In genomic region chr3:23835807-23836206, GRCh38 we compare ENCODE assay signal across 21 cellular contexts.
"Had no signal": no experiment of that assay in that cellular context is flagged by ENCODE, and none has a peak within 500 bp of the region (broad histone marks: within the 10 kb centered on the region; RNA-seq: fewer than 3 reads in every experiment).

No MANE protein-coding gene starts in this region.

- H3K9me3 Mint-ChIP-seq: activated naive CD4-positive, alpha-beta T cell treated with anti-CD3 and anti-CD28 coated beads for 36 hours; activated naive CD8-positive, alpha-beta T cell treated with anti-CD3 and anti-CD28 coated beads for 36 hours; brain; natural killer cell treated with Interleukin-12 subunit alpha and Interleukin-12 subunit beta and Interleukin-15 and Interleukin-18, amount 100 ng/mL, for 72 hours had no signal

- ATAC-seq: natural killer cell treated with Interleukin-12 subunit alpha and Interleukin-12 subunit beta and Interleukin-15 and Interleukin-18, amount 100 ng/mL, for 72 hours had no signal

- H3K27me3 Mint-ChIP-seq: activated naive CD8-positive, alpha-beta T cell treated with anti-CD3 and anti-CD28 coated beads for 36 hours; brain; natural killer cell treated with Interleukin-12 subunit alpha and Interleukin-12 subunit beta and Interleukin-15 and Interleukin-18, amount 100 ng/mL, for 72 hours; progenitor cell of endocrine pancreas had no signal

- H3K4me3 ChIP-seq: ascending aorta, cardiac muscle cell, coronary artery, esophagus squamous epithelium, left ventricle myocardium inferior, lung, right lobe of liver, tibial nerve had no signal

- H3K36me3 ChIP-seq: ascending aorta, cardiac muscle cell, esophagus squamous epithelium, left ventricle myocardium inferior, right lobe of liver, tibial nerve had no signal

- H3K4me3 Mint-ChIP-seq: activated naive CD4-positive, alpha-beta T cell treated with anti-CD3 and anti-CD28 coated beads for 36 hours; activated naive CD8-positive, alpha-beta T cell treated with anti-CD3 and anti-CD28 coated beads for 36 hours; brain; natural killer cell treated with Interleukin-12 subunit alpha and Interleukin-12 subunit beta and Interleukin-15 and Interleukin-18, amount 100 ng/mL, for 72 hours had no signal

- H3K4me1 ChIP-seq: right lobe of liver had no signal

- H3K27ac ChIP-seq: ascending aorta, cardiac muscle cell, coronary artery, esophagus squamous epithelium, right lobe of liver, tibial nerve had no signal

- H3K27ac Mint-ChIP-seq: activated naive CD4-positive, alpha-beta T cell treated with anti-CD3 and anti-CD28 coated beads for 36 hours; activated naive CD8-positive, alpha-beta T cell treated with anti-CD3 and anti-CD28 coated beads for 36 hours had no signal

- H3K36me3 Mint-ChIP-seq: natural killer cell treated with Interleukin-12 subunit alpha and Interleukin-12 subunit beta and Interleukin-15 and Interleukin-18, amount 100 ng/mL, for 72 hours had no signal

- H3K27me3 ChIP-seq: ascending aorta, cardiac muscle cell, esophagus squamous epithelium, right lobe of liver, tibial nerve had no signal

- H3K9me3 ChIP-seq: ascending aorta, esophagus squamous epithelium, left ventricle myocardium inferior, right lobe of liver, tibial nerve had no signal

- DNase-seq: activated CD4-positive, alpha-beta T cell treated with anti-CD3 and anti-CD28 coated beads for 48 hours; activated CD4-positive, alpha-beta T cell treated with anti-CD3 and anti-CD28 coated beads, Interleukin-2, amount 50 U/mL, for 48 hours; activated CD8-positive, alpha-beta memory T cell treated with anti-CD3 and anti-CD28 coated beads for 24 hours; activated effector memory CD4-positive, alpha-beta T cell treated with Interleukin-2 at 50 U/mL for 16 hours; activated naive CD4-positive, alpha-beta T cell treated with anti-CD3 and anti-CD28 coated beads for 36 hours; activated naive CD8-positive, alpha-beta T cell treated with anti-CD3 and anti-CD28 coated beads for 36 hours; esophagus squamous epithelium; islet precursor cell; left ventricle myocardium inferior; mesendoderm; right lobe of liver; stimulated activated CD4-positive, alpha-beta T cell treated with anti-CD3 and anti-CD28 coated beads, Interleukin-2, amount 100 ng/mL, for 48 hours; stimulated activated naive CD4-positive, alpha-beta T cell treated with Interleukin-2 at 50 U/mL for 16 hours had no signal
